In genomic region chr16:84975522-84975921, GRCh38 we compare ENCODE assay signal across 20 cellular contexts. TPM values are rescaled to one million over a fixed set of nuclear protein-coding genes. Genes with fewer than 3 reads are reported as not detected.
A peak's percentile ranks its signal among the peaks of the same experiment; 100 is the strongest.
DNase-seq lines count a peak whose midpoint lies in the region; ATAC-seq, FAIRE-seq and TF ChIP-seq lines count a peak whose summit lies in the region.
"Had no signal": no experiment of that assay in that cellular context is flagged by ENCODE, and none has a peak within 500 bp of the region (broad histone marks: within the 10 kb centered on the region; RNA-seq: fewer than 3 reads in every experiment).

No MANE protein-coding gene starts in this region.

- no peak overlapping the region for H2BK15ac ChIP-seq in IMR-90 (ENCODE audit: low read depth, low read length)

- no peak overlapping the region for H3K9ac ChIP-seq in IMR-90 (ENCODE audit: low read depth, low read length)
- no peak overlapping the region for H3K9ac ChIP-seq in endothelial cell of umbilical vein (replicated peaks; ENCODE audit: extremely low read depth, insufficient read depth, low read length)
- H3K9ac ChIP-seq: BLaER1 treated with 17β-estradiol and CSF1 and Interleukin-3, amounts not matched to agents 10 nM and 100 nM had no signal

- peaks cover 16% of the 10 kb centered on the region for H3K9me1 ChIP-seq in IMR-90 (ENCODE audit: insufficient read depth, low read length)
- H3K9me1 ChIP-seq in endothelial cell of umbilical vein (replicated peaks; ENCODE audit: control insufficient read depth, extremely low read depth, insufficient read depth, low read length), result no peaks in the 10 kb centered on the region

- FAIRE-seq in endothelial cell of umbilical vein (lab: Jason Lieb, UNC), result no peak
- FAIRE-seq: GM12891, H54 had no signal

- no peak overlapping the region for H2BK20ac ChIP-seq in IMR-90 (ENCODE audit: low read depth, low read length)

- H3K23ac ChIP-seq in IMR-90 (ENCODE audit: low read depth, low read length), result no peak overlapping the region

- no peak overlapping the region for H3K14ac ChIP-seq in IMR-90 (replicated peaks; ENCODE audit: low read depth, low read length)

- H2AK5ac ChIP-seq in IMR-90 (ENCODE audit: low read depth, low read length), result no peak overlapping the region

- BruUV-seq in IMR-90 (replicated peaks; lab: Mats Ljungman, UMichigan) (TSS peak; percentile 78), endothelial cell of umbilical vein (replicated peaks; lab: Mats Ljungman, UMichigan) (TSS peak; percentile 20)

- H4K5ac ChIP-seq in IMR-90 (ENCODE audit: low read depth, low read length), result no peak overlapping the region

- dilution Hi-C loops in IMR-90 (cut with HindIII; ENCODE audit: low sequenced_read_pairs, unreplicated experiment), result no loop called here
- dilution Hi-C loops in endothelial cell of umbilical vein (cut with MboI; ENCODE audit: extremely low pct_ligation_motif_present, low sequenced_read_pairs), result no loop called here

- H3K36me3 ChIP-seq in IMR-90 (ENCODE audit: control insufficient read depth, insufficient read depth, low read length) (peaks cover 39% of the 10 kb centered on the region), endothelial cell of umbilical vein (ENCODE audit: control insufficient read depth in 2 of 2, extremely low read depth in 1 of 2, insufficient read depth in 2 of 2, low read length in 2 of 2) (peaks cover 10 to 13% of the 10 kb centered on the region in 2 experiments), sigmoid colon (peaks cover 18 to 61% (median 39%) of the 10 kb centered on the region in 4 donors)

- WGBS in IMR-90 (ENCODE audit: extremely low coverage in 2 of 2, insufficient read length in 1 of 2), 2 experiments, result 90% methylated on average over 14 of the region's 22 CpGs; no CpG with 5 or more reads in 1 of the 2 experiments
- WGBS in sigmoid colon, 2 donors, result 94 to 95% methylated on average over 22 of the region's 22 CpGs

- no peak overlapping the region for H2AFZ ChIP-seq in IMR-90 (replicated peaks; ENCODE audit: low read length, poor library complexity)
- no peak overlapping the region for H2AFZ ChIP-seq in endothelial cell of umbilical vein (ENCODE audit: low read depth, low read length)
- H2AFZ ChIP-seq: GM23338 had no signal

- no peaks in the 10 kb centered on the region for H3K9me3 ChIP-seq in IMR-90 (ENCODE audit: control insufficient read depth, insufficient read depth, low read length)
- no peaks in the 10 kb centered on the region for H3K9me3 ChIP-seq in endothelial cell of umbilical vein (replicated peaks; ENCODE audit: control insufficient read depth, insufficient read depth, low read length)
- no peaks in the 10 kb centered on the region for H3K9me3 ChIP-seq in sigmoid colon
- H3K9me3 ChIP-seq: BLaER1 treated with 17β-estradiol and CSF1 and Interleukin-3, amounts not matched to agents 10 nM and 100 nM had no signal

- H3K27ac ChIP-seq in IMR-90 (ENCODE audit: insufficient read depth, low read length), result no peak overlapping the region
- no peak overlapping the region for H3K27ac ChIP-seq in endothelial cell of umbilical vein (ENCODE audit: insufficient read depth, low read depth, low read length)
- H3K27ac ChIP-seq in sigmoid colon, result peak overlapping the region in 3 of 4 donors; percentile 78 to 84 (median 80)
- H3K27ac ChIP-seq: BLaER1 treated with 17β-estradiol and CSF1 and Interleukin-3, amounts not matched to agents 10 nM and 100 nM; HL-60 had no signal

- ATAC-seq in Right ventricle myocardium inferior (no peak), IMR-90 (ENCODE audit: low read depth) (no peak)
- ATAC-seq: CD8-positive, alpha-beta T cell; GM23338 had no signal

- no peak overlapping the region for H2BK120ac ChIP-seq in IMR-90 (ENCODE audit: low read depth, low read length)

- no peaks in the 10 kb centered on the region for H3K79me2 ChIP-seq in endothelial cell of umbilical vein (ENCODE audit: control insufficient read depth, insufficient read depth, low read length)

- H3K4ac ChIP-seq in IMR-90 (ENCODE audit: low read depth, low read length), result no peak overlapping the region

- TF ChIP-seq CTCF in IMR-90 (conservative IDR thresholded peaks at IDR 0.05; ENCODE audit: low read depth, low read length) (no peak), endothelial cell of umbilical vein (IDR thresholded peaks at IDR 0.05; ENCODE audit: extremely low read depth in 1 of 2, insufficient read depth in 1 of 2, low read depth in 1 of 2, low read length in 2 of 2) (no peak), sigmoid colon (IDR thresholded peaks at IDR 0.05) (no peak)

- H3K79me1 ChIP-seq in IMR-90 (ENCODE audit: low read depth in 1 of 2, low read length in 2 of 2), result peaks cover 21 to 75% of the 10 kb centered on the region in 2 experiments

- CTCF ChIA-PET in IMR-90 (lab: Yijun Ruan, JAX), result no interaction called here
- CTCF ChIA-PET in endothelial cell of umbilical vein (lab: Charles Lee), result interaction anchor here (0.7 to 3.4 kb wide), 4 partner anchors 21 to 237 kb away, joined by 3 to 26 read pairs (median 3); no protein-coding TSS in a partner anchor

- no peak overlapping the region for H4K91ac ChIP-seq in IMR-90 (ENCODE audit: insufficient read depth, low read depth, low read length)

- H4K8ac ChIP-seq in IMR-90 (ENCODE audit: low read depth in 2 of 2, low read length in 2 of 2), result no peak overlapping the region

- peak; percentile 20 for DNase-seq in Right ventricle myocardium inferior (ENCODE audit: missing footprints)
- no peak for DNase-seq in cardiac septum (ENCODE audit: low spot score)
- no peak for DNase-seq in IMR-90
- DNase-seq in endothelial cell of umbilical vein (ENCODE audit: low read depth, low spot score), result no peak
- no peak for DNase-seq in sigmoid colon
- no peak for DNase-seq in activated CD8-positive, alpha-beta memory T cell treated with anti-CD3 and anti-CD28 coated beads, Interleukin-2, amount 50 U/mL, for 4 hours
- DNase-seq in glomerular visceral epithelial cell (ENCODE audit: extremely low spot score), result no peak
- no peak for DNase-seq in NCI-H2107 treated with DMSO at 0.1 percent for 48 hours (lab: John Stamatoyannopoulos, UW; ENCODE audit: unreplicated experiment)
- DNase-seq: 8988T; Calu3; CD8-positive, alpha-beta T cell; DMS53; DND-41; EL; HCEC 1CT had no signal

- peak overlapping the region; percentile 7 for H2BK5ac ChIP-seq in IMR-90 (ENCODE audit: low read depth, low read length, poor library complexity, severe bottlenecking)

- H3K4me1 ChIP-seq in IMR-90 (ENCODE audit: control insufficient read depth, insufficient read depth, low read length), result peaks cover 22% of the 10 kb centered on the region
- peaks cover 16% of the 10 kb centered on the region for H3K4me1 ChIP-seq in endothelial cell of umbilical vein (ENCODE audit: control insufficient read depth, extremely low read depth, insufficient read depth, low read length)
- H3K4me1 ChIP-seq in sigmoid colon, result peaks cover 0 to 57% (median 50%) of the 10 kb centered on the region in 4 donors

- no peak overlapping the region for H3K18ac ChIP-seq in IMR-90 (ENCODE audit: low read depth, low read length)

- no peaks in the 10 kb centered on the region for H3K27me3 ChIP-seq in IMR-90 (ENCODE audit: control insufficient read depth, insufficient read depth, low read length)
- H3K27me3 ChIP-seq in endothelial cell of umbilical vein (ENCODE audit: control insufficient read depth in 2 of 2, insufficient read depth in 2 of 2, low read length in 2 of 2), result no peaks in the 10 kb centered on the region
- no peaks in the 10 kb centered on the region for H3K27me3 ChIP-seq in sigmoid colon

- H3K4me3 ChIP-seq in IMR-90 (ENCODE audit: insufficient read depth, low read depth, low read length), result no peak overlapping the region
- H3K4me3 ChIP-seq in endothelial cell of umbilical vein (replicated peaks in 1 of 3; ENCODE audit: insufficient read depth in 1 of 3, low read depth in 1 of 3, low read length in 3 of 3), result no peak overlapping the region
- H3K4me3 ChIP-seq in sigmoid colon, result no peak overlapping the region
- H3K4me3 ChIP-seq: BLaER1 treated with 17β-estradiol and CSF1 and Interleukin-3, amounts not matched to agents 10 nM and 100 nM; GM23338 had no signal

- POLR2A ChIA-PET in IMR-90 (lab: Charles Lee; ENCODE audit: unreplicated experiment) (no interaction called here), endothelial cell of umbilical vein (lab: Charles Lee) (no interaction called here)

- H2AK9ac ChIP-seq in IMR-90 (replicated peaks; ENCODE audit: low read depth, low read length, poor library complexity), result no peak overlapping the region

- no peak overlapping the region for H3K4me2 ChIP-seq in IMR-90 (ENCODE audit: low read depth, low read length)
- H3K4me2 ChIP-seq in endothelial cell of umbilical vein (ENCODE audit: insufficient read depth, low read length), result no peak overlapping the region
- H3K4me2 ChIP-seq: GM23338 had no signal

- H3K56ac ChIP-seq in IMR-90 (ENCODE audit: extremely low read depth, insufficient read depth, low read length), result no peak overlapping the region

- intact Hi-C loops in Right ventricle myocardium inferior (cut with DNase I), result loop anchor here (10.0 kb wide), 1 partner anchor 471 kb away; the partner anchor contains the start of gene MEAK7
- intact Hi-C loops in cardiac septum (cut with DNase I), result no loop called here
- intact Hi-C loops in IMR-90 (cut with micrococcal nuclease), result no loop called here
- intact Hi-C loops in endothelial cell of umbilical vein (cut with micrococcal nuclease), result no loop called here
- intact Hi-C loops in sigmoid colon (cut with DNase I), result no loop called here

- in situ Hi-C loops in IMR-90 (cut with MboI; ENCODE audit: low sequenced_read_pairs), result no loop called here

- TF ChIP-seq POLR2A in IMR-90 (IDR thresholded peaks at IDR 0.05; ENCODE audit: low read depth, low read length) (no peak), endothelial cell of umbilical vein (IDR thresholded peaks at IDR 0.05; ENCODE audit: low read depth, low read length) (no peak), sigmoid colon (IDR thresholded peaks at IDR 0.05) (no peak)

- no peak for TF ChIP-seq EP300 in sigmoid colon (IDR thresholded peaks at IDR 0.05)

- no peak for TF ChIP-seq RAD21 in IMR-90 (IDR thresholded peaks at IDR 0.05; ENCODE audit: low read length)

- H4K20me1 ChIP-seq in IMR-90 (ENCODE audit: insufficient read depth, low read length), result 0 out of 2 replicates have a peak, but pooled peaks cover 3% of the 10 kb centered on the region
- no peaks in the 10 kb centered on the region for H4K20me1 ChIP-seq in endothelial cell of umbilical vein (replicated peaks; ENCODE audit: control insufficient read depth, extremely low read depth, insufficient read depth, low read length)

RNA-seq across cellular contexts. Expression of gene ZDHHC7, which starts 35.8 kb away (rescaled TPM):
- total RNA-seq in Right ventricle myocardium inferior (41.4 TPM), cardiac septum (43.7 TPM), IMR-90 (2012; rRNA removed) (80.1 and 81.1 TPM in 2 replicates), endothelial cell of umbilical vein (40.4 and 44.1 TPM in 2 replicates), sigmoid colon (10 to 100 TPM; 56.2 to 69.5 (median 63.7) TPM)
- polyA plus RNA-seq in IMR-90 (2012; rRNA removed) (97.1 and 104 TPM in 2 replicates), endothelial cell of umbilical vein (46.2 and 76.3 TPM in 2 replicates), sigmoid colon (10 to 100 TPM; 20.8 to 40.1 (median 22.2) TPM)
- polyA plus RNA-seq in IMR-90 (2012; cell fraction: cytosol; rRNA removed), result 86.7 and 88.8 TPM in 2 replicates
- polyA plus RNA-seq in IMR-90 (2012; cell fraction: nucleus; rRNA removed; ENCODE audit: low replicate concordance), result 63.2 and 114 TPM in 2 replicates
- polyA plus RNA-seq in endothelial cell of umbilical vein (2011; cell fraction: cytosol; rRNA removed), result 49.9 and 51.5 TPM in 2 replicates
- polyA plus RNA-seq in endothelial cell of umbilical vein (2011; cell fraction: nucleus; rRNA removed), result 40.3 and 50.6 TPM in 2 replicates
- 50.8 and 52.5 TPM in 2 replicates for polyA plus RNA-seq in endothelial cell of umbilical vein (2012)
- polyA minus RNA-seq in endothelial cell of umbilical vein, result 63.1 and 67.8 TPM in 2 replicates
- 10.7 TPM for polyA minus RNA-seq in endothelial cell of umbilical vein (2011; cell fraction: cytosol; rRNA and poly(A)+ RNA removed)
- 26.5 and 33.4 TPM in 2 replicates for polyA minus RNA-seq in endothelial cell of umbilical vein (2011; cell fraction: nucleus; rRNA and poly(A)+ RNA removed)

RNA-seq across cellular contexts. Expression of gene KIAA0513, which starts 52.1 kb away (rescaled TPM):
- total RNA-seq in Right ventricle myocardium inferior (7.4 TPM), cardiac septum (8.3 TPM), IMR-90 (2012; rRNA removed) (9.5 and 10.3 TPM in 2 replicates), endothelial cell of umbilical vein (3.6 and 4.3 TPM in 2 replicates), sigmoid colon (10 to 100 TPM; 18.6 to 40.2 (median 26.4) TPM)
- polyA plus RNA-seq in IMR-90 (2012; rRNA removed) (9.5 and 11.4 TPM in 2 replicates), endothelial cell of umbilical vein (1.8 and 2.2 TPM in 2 replicates), sigmoid colon (10 to 100 TPM in 2 of 3 donors, 1 to 10 TPM in 1; 8.4 to 14.8 (median 10.6) TPM)
- polyA plus RNA-seq in IMR-90 (2012; cell fraction: cytosol; rRNA removed), result 5.7 and 7.2 TPM in 2 replicates
- polyA plus RNA-seq in IMR-90 (2012; cell fraction: nucleus; rRNA removed; ENCODE audit: low replicate concordance), result 10.8 and 15.5 TPM in 2 replicates
- 2.9 and 3.0 TPM in 2 replicates for polyA plus RNA-seq in endothelial cell of umbilical vein (2011; cell fraction: cytosol; rRNA removed)
- 2.4 and 3.5 TPM in 2 replicates for polyA plus RNA-seq in endothelial cell of umbilical vein (2011; cell fraction: nucleus; rRNA removed)
- 4.5 and 5.0 TPM in 2 replicates for polyA plus RNA-seq in endothelial cell of umbilical vein (2012)
- polyA minus RNA-seq in endothelial cell of umbilical vein, result 2.0 and 4.6 TPM in 2 replicates
- 1.2 TPM for polyA minus RNA-seq in endothelial cell of umbilical vein (2011; cell fraction: cytosol; rRNA and poly(A)+ RNA removed)
- 1.8 and 3.3 TPM in 2 replicates for polyA minus RNA-seq in endothelial cell of umbilical vein (2011; cell fraction: nucleus; rRNA and poly(A)+ RNA removed)

Comparison
In these comparisons a context has a peak if more than half of its experiments do, and no peak if none do; other contexts are left out.
1. H3K27ac ChIP-seq: peak in sigmoid colon (3 of 4); none in IMR-90 (single experiment) and endothelial cell of umbilical vein (single experiment).